Comparison of ENCODE assay signal across 8 cellular contexts in the genomic region with DNA sequence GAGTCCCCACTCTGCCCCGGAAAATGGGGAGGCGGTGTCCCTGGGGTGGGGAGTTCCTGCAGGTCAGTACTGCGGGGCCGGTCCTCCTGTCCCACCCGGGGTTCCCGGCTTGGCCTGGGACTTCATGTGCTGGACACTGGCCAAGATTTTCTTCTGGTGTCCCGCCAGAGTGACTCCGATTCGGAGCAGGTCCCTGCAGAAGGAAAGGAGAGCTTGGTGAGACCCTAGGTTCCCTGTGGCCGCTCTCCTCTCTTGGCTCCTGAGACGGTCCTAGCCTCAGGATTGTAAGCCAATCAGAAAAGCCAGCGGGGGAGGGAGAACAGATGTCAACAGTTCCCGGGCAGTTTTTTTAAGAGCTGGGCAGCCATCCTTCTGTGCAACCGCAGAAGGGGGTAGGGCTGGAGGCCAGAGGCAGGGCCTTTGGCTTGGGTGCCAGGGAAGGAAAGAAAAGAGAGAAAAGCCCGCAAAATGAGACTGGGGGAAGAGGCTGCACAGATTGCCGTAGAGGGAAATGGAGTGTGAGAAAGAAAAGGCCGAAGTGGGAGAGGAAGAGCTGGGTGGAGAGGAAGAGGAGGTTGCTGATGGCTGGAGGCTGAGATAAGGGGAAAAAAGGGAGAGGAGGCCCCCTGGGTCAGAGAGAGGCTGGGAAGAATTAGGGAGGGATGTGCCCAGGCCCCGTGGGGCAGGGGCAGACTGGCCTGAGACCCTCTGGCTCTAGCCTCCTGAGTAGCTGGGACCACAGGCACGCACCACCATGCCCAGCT. TPM values are rescaled to one million over a fixed set of nuclear protein-coding genes. Genes with fewer than 3 reads are reported as not detected.
A peak's percentile ranks its signal among the peaks of the same experiment; 100 is the strongest.
DNase-seq lines count a peak whose midpoint lies in the region; ATAC-seq and TF ChIP-seq lines count a peak whose summit lies in the region.

No MANE protein-coding gene starts in this region.

- peak overlapping the region; percentile 54 for H3K4me3 ChIP-seq in adipocyte (ENCODE audit: low read length)
- peak overlapping the region in 6 of 10 donors; percentile 7 to 29 (median 22) for H3K4me3 ChIP-seq in heart right ventricle
- H3K4me3 ChIP-seq in psoas muscle: no peak overlapping the region

- TF ChIP-seq CTCF in heart right ventricle (IDR thresholded peaks at IDR 0.05) (no peak), psoas muscle (IDR thresholded peaks at IDR 0.05) (no peak)

- H3K9ac ChIP-seq in adipocyte (ENCODE audit: low read length): peak overlapping the region; percentile 60

- peak overlapping the region; percentile 26 to 63 (median 52) for H3K27ac ChIP-seq in heart right ventricle
- H3K27ac ChIP-seq in psoas muscle: no peak overlapping the region

- H3K27me3 ChIP-seq in adipocyte (replicated peaks; ENCODE audit: control insufficient read depth, insufficient read depth, low read length): no peaks in the 10 kb centered on the region
- peaks cover 0 to 15% (median 3%) of the 10 kb centered on the region in 7 donors for H3K27me3 ChIP-seq in heart right ventricle
- peaks cover 0 to 17% (median 7%) of the 10 kb centered on the region in 3 donors for H3K27me3 ChIP-seq in psoas muscle (ENCODE audit: insufficient read depth in 3 of 3, low read length in 2 of 3)

- no peaks in the 10 kb centered on the region for H3K36me3 ChIP-seq in adipocyte (ENCODE audit: control insufficient read depth, insufficient read depth, low read length, severe bottlenecking)
- peaks cover 0 to 57% (median 22%) of the 10 kb centered on the region in 9 donors for H3K36me3 ChIP-seq in heart right ventricle
- peaks cover 0 to 9% of the 10 kb centered on the region in 2 donors for H3K36me3 ChIP-seq in psoas muscle (ENCODE audit: insufficient read depth in 1 of 2, low read depth in 1 of 2)

- no peaks in the 10 kb centered on the region for H3K9me3 ChIP-seq in adipocyte (ENCODE audit: control insufficient read depth, low read length)
- no peaks in the 10 kb centered on the region for H3K9me3 ChIP-seq in heart right ventricle
- H3K9me3 ChIP-seq in psoas muscle: no peaks in the 10 kb centered on the region

- 22 to 24% methylated on average over 19 of the region's 19 CpGs for WGBS in heart right ventricle, 2 donors
- 15 to 17% (median 16%) methylated on average over 18 to 19 of the region's 19 CpGs for WGBS in psoas muscle, 3 donors

- peaks cover 7% of the 10 kb centered on the region for H3K4me1 ChIP-seq in adipocyte (ENCODE audit: control insufficient read depth, insufficient read depth, low read length)
- peaks cover 18 to 62% (median 28%) of the 10 kb centered on the region in 9 donors for H3K4me1 ChIP-seq in heart right ventricle
- peaks cover 6% of the 10 kb centered on the region for H3K4me1 ChIP-seq in psoas muscle

- intact Hi-C loops in heart right ventricle (cut with DNase I) (loop anchor here in 4 of 10 donors (1.0 to 5.0 kb wide), 3 partner anchors 34 to 49 kb away; a partner anchor contains a TSS), psoas muscle (cut with DNase I) (loop anchor here in 1 of 2 donors (5.0 kb wide), 1 partner anchor 49 kb away; a partner anchor contains a TSS)

- DNase-seq in DMS79 treated with DMSO at 0.1 percent for 48 hours (lab: John Stamatoyannopoulos, UW): peak; percentile 93
- peak; percentile 56 for DNase-seq in NCI-H510A (lab: John Stamatoyannopoulos, UW)
- peak; percentile 96 for DNase-seq in adipocyte (ENCODE audit: low read depth)
- peak; percentile 54 to 85 for DNase-seq in heart right ventricle
- peak; percentile 79 to 80 for DNase-seq in psoas muscle
- no peak for DNase-seq in activated gamma-delta T cell treated with Interleukin-2 at 50 U/mL for 16 hours

- ATAC-seq in GM19328 (IDR thresholded peaks at IDR 0.05; ENCODE audit: unreplicated experiment) (peak; percentile 90), HG03280 (IDR thresholded peaks at IDR 0.05; ENCODE audit: unreplicated experiment) (peak; percentile 88), heart right ventricle (peak; percentile 73 to 89 (median 82)), psoas muscle (peak; percentile 87 to 91 (median 90))

RNA-seq across cellular contexts. Expression of a gene that starts 23.7 kb away (rescaled TPM):
- total RNA-seq in heart right ventricle (10 to 100 TPM; 13.8 to 41.6 (median 21.0) TPM), psoas muscle (10 to 100 TPM; 10.3 to 13.9 (median 11.3) TPM)
- polyA plus RNA-seq in heart right ventricle (10 to 100 TPM; 14.4 to 27.6 TPM), psoas muscle (1 to 10 TPM; 5.1 to 9.2 (median 5.1) TPM)

RNA-seq across cellular contexts. Expression of a gene that starts 48.9 kb away (rescaled TPM):
- total RNA-seq in heart right ventricle (10 to 100 TPM in 1 of 10 donors, 1 to 10 TPM in 9; 4.8 to 15.7 (median 6.9) TPM), psoas muscle (1 to 10 TPM; 2.9 to 4.7 (median 3.9) TPM)
- polyA plus RNA-seq in heart right ventricle (10 to 100 TPM; 10.2 to 14.0 TPM), psoas muscle (1 to 10 TPM; 2.2 to 3.3 (median 2.5) TPM)
